ENCODE assay signal across 1 cellular context in genomic region chr15:28660744-28661143, GRCh38. TPM values are rescaled to one million over a fixed set of nuclear protein-coding genes. Genes with fewer than 3 reads are reported as not detected.
"Had no signal": no experiment of that assay in that cellular context is flagged by ENCODE, and none has a peak within 500 bp of the region (broad histone marks: within the 10 kb centered on the region; RNA-seq: fewer than 3 reads in every experiment).

No MANE protein-coding gene starts in this region.

RNA-seq across cellular contexts. Expression of gene GOLGA8M, which starts 51.5 kb away (rescaled TPM):
- total RNA-seq: foreskin keratinocyte had no signal
- polyA plus RNA-seq: foreskin keratinocyte had no signal
